Comparison of ENCODE assay signal across 12 cellular contexts in the genomic region with DNA sequence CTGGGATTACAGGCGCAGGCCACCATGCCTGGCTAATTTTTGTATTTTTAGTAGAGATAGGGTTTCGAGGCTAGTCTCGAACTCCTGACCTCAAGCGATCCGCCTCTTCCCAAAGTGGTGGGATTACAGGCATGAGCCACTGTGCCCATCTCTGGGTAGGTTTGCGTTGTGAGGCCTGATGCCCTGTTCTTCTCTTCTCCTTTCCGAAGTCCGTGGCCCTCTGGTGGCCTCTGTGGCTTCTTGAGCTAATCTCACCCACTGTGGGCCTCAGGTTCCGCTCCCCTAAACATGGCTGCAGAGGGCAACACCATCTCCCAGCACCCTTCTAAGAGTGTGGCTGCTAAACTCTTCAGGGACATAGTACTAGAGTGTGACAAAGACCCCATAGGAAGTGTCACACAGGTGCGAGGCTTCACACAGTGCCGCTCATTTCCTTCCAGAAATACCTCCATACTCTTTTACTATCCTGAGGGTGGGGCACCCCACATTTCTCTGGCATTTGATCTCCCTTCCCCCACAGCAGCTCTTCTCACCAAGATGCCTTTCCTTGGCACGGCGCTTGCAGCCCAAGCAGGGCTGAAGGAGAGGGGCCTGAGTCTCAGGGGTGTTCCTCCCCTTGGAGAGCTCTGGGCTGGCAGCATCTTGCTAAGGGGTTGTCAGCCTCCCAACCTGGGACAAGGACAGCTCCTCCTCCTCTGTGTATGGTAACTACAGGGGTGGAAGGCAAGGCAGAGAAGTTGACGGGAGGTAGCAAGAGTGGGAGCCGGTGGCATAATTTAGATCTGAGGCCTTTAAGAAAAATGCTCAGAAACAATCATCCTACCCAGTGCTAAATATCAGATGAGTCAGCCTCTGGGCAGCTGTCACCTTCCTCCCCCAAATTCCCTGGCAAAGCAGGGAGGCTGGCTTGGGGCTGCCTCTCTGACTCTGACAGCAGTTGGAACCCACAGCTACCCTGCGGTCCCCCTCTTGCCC. TPM values are rescaled to one million over a fixed set of nuclear protein-coding genes. Genes with fewer than 3 reads are reported as not detected.
A peak's percentile ranks its signal among the peaks of the same experiment; 100 is the strongest.
DNase-seq lines count a peak whose midpoint lies in the region; ATAC-seq and TF ChIP-seq lines count a peak whose summit lies in the region.
"Had no signal": no experiment of that assay in that cellular context is flagged by ENCODE, and none has a peak within 500 bp of the region (broad histone marks: within the 10 kb centered on the region; RNA-seq: fewer than 3 reads in every experiment).

No MANE protein-coding gene starts in this region.

- no peak overlapping the region for H3K4me3 ChIP-seq in SJSA1
- H3K4me3 ChIP-seq in fibroblast of pulmonary artery (replicated peaks; ENCODE audit: low read depth, low read length), result no peak overlapping the region
- H3K4me3 ChIP-seq: heart right ventricle had no signal

- peak overlapping the region; percentile 85 for H3K27ac ChIP-seq in SJSA1
- H3K27ac ChIP-seq: heart right ventricle had no signal

- H3K9me3 ChIP-seq in SJSA1 (replicated peaks), result no peaks in the 10 kb centered on the region
- H3K9me3 ChIP-seq: heart right ventricle had no signal

- H3K36me3 ChIP-seq in SJSA1, result no peaks in the 10 kb centered on the region

- no peak for TF ChIP-seq CTCF in fibroblast of pulmonary artery (IDR thresholded peaks at IDR 0.05; ENCODE audit: low read length, missing control alignments)

- no peaks in the 10 kb centered on the region for H3K27me3 ChIP-seq in SJSA1 (replicated peaks)

- ATAC-seq in GM21529 (IDR thresholded peaks at IDR 0.05; ENCODE audit: unreplicated experiment) (no peak), GM18498 (IDR thresholded peaks at IDR 0.05; ENCODE audit: unreplicated experiment) (no peak), HG02610 (IDR thresholded peaks at IDR 0.05; ENCODE audit: unreplicated experiment) (no peak), HG02973 (IDR thresholded peaks at IDR 0.05; ENCODE audit: unreplicated experiment) (no peak)
- ATAC-seq: heart right ventricle had no signal

- DNase-seq in GM03348 (ENCODE audit: low spot score) (peak; percentile 82), SJSA1 (ENCODE audit: low read depth in 1 of 2, low spot score in 2 of 2) (peak in 1 of 2 experiments; percentile 39), fibroblast of pulmonary artery (ENCODE audit: low read depth) (peak; percentile 59), putamen (ENCODE audit: low spot score) (peak; percentile 65)
- DNase-seq: central memory CD4-positive, alpha-beta T cell; heart right ventricle; naive B cell; NCI-H748 treated with DMSO at 0.1 percent for 48 hours had no signal

- peaks cover 26% of the 10 kb centered on the region for H3K4me1 ChIP-seq in SJSA1 (replicated peaks)

RNA-seq across cellular contexts. Expression of gene THY1, which starts 6.1 kb away (rescaled TPM):
- total RNA-seq in SJSA1 (2014; rRNA removed; shearing (Covaris generic)), result 7.4 and 51.6 TPM in 2 replicates

RNA-seq across cellular contexts. Expression of gene USP2, which starts 35.4 kb away (rescaled TPM):
- total RNA-seq in SJSA1 (2014; rRNA removed; shearing (Covaris generic)), result 0.21 TPM in 1 of 2 replicates, not detected in the other
